ENCODE assay signal across 7 cellular contexts in genomic region chr1:235415008-235415904, GRCh38.
DNase-seq lines count a peak whose midpoint lies in the region; ATAC-seq and TF ChIP-seq lines count a peak whose summit lies in the region.

No MANE protein-coding gene starts in this region.

- DNase-seq in GM13976 (ENCODE audit: low spot score) (peak; percentile 71), NCI-H774 (lab: John Stamatoyannopoulos, UW) (peak; percentile 56), memory B cell (ENCODE audit: low spot score in 2 of 2) (peak; percentile 42 to 52)
- peak; percentile 56 to 64 for DNase-seq in activated CD4-positive, alpha-beta T cell treated with anti-CD3 and anti-CD28 coated beads, Interleukin-2, amount 50 U/mL, for 48 hours
- peak; percentile 32 for DNase-seq in effector CD8-positive, alpha-beta T cell (lab: John Stamatoyannopoulos, UW)
- DNase-seq in stimulated activated CD8-positive, alpha-beta memory T cell treated with anti-CD3 and anti-CD28 coated beads, Interleukin-2, amount 100 ng/mL, for 48 hours (ENCODE audit: low read depth in 2 of 2), result peak; percentile 17 to 31

- H3K36me3 Mint-ChIP-seq in memory B cell, result peaks cover 2% of the 10 kb centered on the region

- H3K4me1 Mint-ChIP-seq in memory B cell, result no peaks in the 10 kb centered on the region

- no peak overlapping the region for H3K4me3 Mint-ChIP-seq in memory B cell

- TF ChIP-seq CTCF in GM13976 (IDR thresholded peaks at IDR 0.05; ENCODE audit: borderline replicate concordance, control extremely low read depth, extremely low read depth, insufficient read depth, missing control alignments), result peak; percentile 54

- H3K27ac Mint-ChIP-seq in memory B cell, result no peak overlapping the region

- in situ Hi-C loops in GM13976 (cut with MboI; ENCODE audit: low sequenced_read_pairs, unreplicated experiment), result loop anchor here (10.0 to 25.0 kb wide), 3 partner anchors 170 to 928 kb away; partner anchors contain the start of gene TARBP1

- ATAC-seq in HG03354 (IDR thresholded peaks at IDR 0.05; ENCODE audit: poor library complexity, severe bottlenecking, unreplicated experiment), result peak; percentile 84
- ATAC-seq in memory B cell (ENCODE audit: low read depth), result peak; percentile 85

- no peaks in the 10 kb centered on the region for H3K9me3 Mint-ChIP-seq in memory B cell

- H3K27me3 Mint-ChIP-seq in memory B cell, result no peaks in the 10 kb centered on the region

Comparison
In these comparisons a context has a peak if more than half of its experiments do, and no peak if none do; other contexts are left out.
1. Peak in every context shown above with its lines: DNase-seq and ATAC-seq.